In the genomic region with DNA sequence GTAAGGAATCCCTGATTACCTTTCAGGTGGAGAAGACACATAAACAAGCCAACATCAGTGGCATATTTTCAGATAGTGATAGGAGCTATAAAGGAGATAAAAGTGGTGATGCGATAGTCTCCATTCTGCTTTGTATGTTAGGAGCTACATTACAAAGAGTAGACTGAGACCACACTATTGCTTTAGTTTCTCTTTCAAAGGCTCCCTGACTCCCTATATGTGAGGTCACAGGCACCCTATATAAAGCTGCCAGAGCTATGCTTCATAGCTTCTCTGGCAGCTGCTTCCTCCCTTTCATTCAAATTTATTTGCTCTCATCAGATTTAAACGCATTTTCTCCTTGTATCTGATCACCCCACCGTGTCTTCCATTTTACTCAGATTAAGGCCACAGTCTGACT, we compare ENCODE assay signal across 16 cellular contexts.
DNase-seq lines count a peak whose midpoint lies in the region; ATAC-seq lines count a peak whose summit lies in the region.
"Had no signal": no experiment of that assay in that cellular context is flagged by ENCODE, and none has a peak within 500 bp of the region (broad histone marks: within the 10 kb centered on the region; RNA-seq: fewer than 3 reads in every experiment).

No MANE protein-coding gene starts in this region.

- peaks cover 14% of the 10 kb centered on the region for H3K4me1 ChIP-seq in BLaER1
- peaks cover 0 to 14% (median 10%) of the 10 kb centered on the region in 10 experiments; a peak in 11 of 20 replicates for H3K4me1 ChIP-seq in BLaER1 treated with 17β-estradiol and CSF1 and Interleukin-3, amounts not matched to agents 10 nM and 100 nM

- H4K20me1 ChIP-seq in BLaER1 = no peaks in the 10 kb centered on the region
- no peaks in the 10 kb centered on the region for H4K20me1 ChIP-seq in BLaER1 treated with 17β-estradiol and CSF1 and Interleukin-3, amounts not matched to agents 10 nM and 100 nM

- no peak overlapping the region for H3K9ac ChIP-seq in BLaER1
- H3K9ac ChIP-seq in BLaER1 treated with 17β-estradiol and CSF1 and Interleukin-3, amounts not matched to agents 10 nM and 100 nM = no peak overlapping the region

- ATAC-seq in GM18498 (IDR thresholded peaks at IDR 0.05; ENCODE audit: unreplicated experiment) = no peak

- H3K27ac ChIP-seq in BLaER1 = peak overlapping the region; percentile 59
- peak overlapping the region in 6 of 11 experiments; percentile 16 to 67 (median 53); a peak in 10 of 22 replicates for H3K27ac ChIP-seq in BLaER1 treated with 17β-estradiol and CSF1 and Interleukin-3, amounts not matched to agents 10 nM and 100 nM

- peaks cover 3% of the 10 kb centered on the region; the same call in 1 of the 2 replicates for H3K9me3 ChIP-seq in BLaER1
- H3K9me3 ChIP-seq in BLaER1 treated with 17β-estradiol and CSF1 and Interleukin-3, amounts not matched to agents 10 nM and 100 nM (replicated peaks in 1 of 11) = peaks cover 0 to 7% (median 3%) of the 10 kb centered on the region in 11 experiments; a peak in 13 of 22 replicates
- H3K9me3 ChIP-seq: HAP-1 had no signal

- no peaks in the 10 kb centered on the region for H3K27me3 ChIP-seq in BLaER1
- no peaks in the 10 kb centered on the region for H3K27me3 ChIP-seq in BLaER1 treated with 17β-estradiol and CSF1 and Interleukin-3, amounts not matched to agents 10 nM and 100 nM

- H3K4me2 ChIP-seq in BLaER1 = peak overlapping the region; percentile 67
- H3K4me2 ChIP-seq in BLaER1 treated with 17β-estradiol and CSF1 and Interleukin-3, amounts not matched to agents 10 nM and 100 nM = peak overlapping the region in 9 of 11 experiments; percentile 4 to 59 (median 42); a peak in 16 of 22 replicates

- peak; percentile 2 for DNase-seq in MV-4-11 (lab: John Stamatoyannopoulos, UW)
- DNase-seq in left kidney (ENCODE audit: low read depth, low spot score) = peak; percentile 50
- DNase-seq in hypothalamus (lab: John Stamatoyannopoulos, UW) = no peak
- DNase-seq: C1 segment of cervical spinal cord; Calu3; CD4-positive, alpha-beta memory T cell; COR-L47; DMS53; DMS79 treated with DMSO at 0.1 percent for 48 hours; GF-D8; GOT3; HFFc6 had no signal

- no peak overlapping the region for H3K4me3 ChIP-seq in BLaER1
- H3K4me3 ChIP-seq in BLaER1 treated with 17β-estradiol and CSF1 and Interleukin-3, amounts not matched to agents 10 nM and 100 nM = no peak overlapping the region
- H3K4me3 ChIP-seq: HAP-1 had no signal

- H3K36me3 ChIP-seq in BLaER1 = no peaks in the 10 kb centered on the region
- no peaks in the 10 kb centered on the region for H3K36me3 ChIP-seq in BLaER1 treated with 17β-estradiol and CSF1 and Interleukin-3, amounts not matched to agents 10 nM and 100 nM
- H3K36me3 ChIP-seq: HAP-1 had no signal

Comparison
In these comparisons a context has a peak if more than half of its experiments do, and no peak if none do; other contexts are left out.
1. DNase-seq: peak in MV-4-11 (single experiment) and left kidney (single experiment); none in hypothalamus (0 of 51).